8 cellular contexts compared by ENCODE assay signal in genomic region chr1:236522937-236523703, GRCh38. TPM values are rescaled to one million over a fixed set of nuclear protein-coding genes. Genes with fewer than 3 reads are reported as not detected.
A peak's percentile ranks its signal among the peaks of the same experiment; 100 is the strongest.
DNase-seq lines count a peak whose midpoint lies in the region; ATAC-seq and TF ChIP-seq lines count a peak whose summit lies in the region.

No MANE protein-coding gene starts in this region.

- H3K27me3 ChIP-seq in spleen (replicated peaks in 1 of 7): no peaks in the 10 kb centered on the region

- 16 to 44% (median 33%) methylated on average over 20 to 26 of the region's 26 CpGs for WGBS in spleen, 5 donors

- peaks cover 0 to 27% (median 20%) of the 10 kb centered on the region in 6 donors for H3K36me3 ChIP-seq in spleen

- H3K9me3 ChIP-seq in spleen: no peaks in the 10 kb centered on the region

- peak overlapping the region; percentile 96 for H3K4me3 ChIP-seq in astrocyte of the spinal cord (ENCODE audit: low read depth, low read length)
- H3K4me3 ChIP-seq in spleen: peak overlapping the region; percentile 88 to 98 (median 94)

- H3K4me1 ChIP-seq in spleen: peaks cover 0 to 34% (median 17%) of the 10 kb centered on the region in 6 donors

- intact Hi-C loops in spleen (cut with DNase I; ENCODE audit: low total_unique reads): loop anchor here (5.0 kb wide), 1 partner anchor 241 kb away; the partner anchor contains the start of gene ERO1B

- no peak for TF ChIP-seq POLR2A in spleen (IDR thresholded peaks at IDR 0.05)

- in situ Hi-C loops in astrocyte of the spinal cord (cut with HindIII; ENCODE audit: low sequenced_read_pairs): no loop called here

- DNase-seq in ELR (ENCODE audit: low read depth) (peak; percentile 16), astrocyte of the spinal cord (ENCODE audit: low read depth, low spot score) (no peak), iPS-NIHi11 (ENCODE audit: low spot score) (peak; percentile 63), spleen (no peak), NCI-H524 (lab: John Stamatoyannopoulos, UW) (no peak), Ammon's horn (ENCODE audit: low spot score) (no peak)

- H3K27ac ChIP-seq in spleen: peak overlapping the region; percentile 86 to 99 (median 97)

- peak; percentile 1 for ATAC-seq in HG03460 (IDR thresholded peaks at IDR 0.05; ENCODE audit: unreplicated experiment)
- ATAC-seq in HG02840 (IDR thresholded peaks at IDR 0.05; ENCODE audit: low FRiP score, unreplicated experiment): no peak

- TF ChIP-seq CTCF in astrocyte of the spinal cord (IDR thresholded peaks at IDR 0.05; ENCODE audit: low read depth, low read length) (no peak), spleen (IDR thresholded peaks at IDR 0.05 in 8 of 11, conservative IDR thresholded peaks at IDR 0.05 in 3 of 11) (no peak)

RNA-seq across cellular contexts. Expression of gene LGALS8, which starts 0.7 kb away (rescaled TPM):
- total RNA-seq in spleen: 100 to 1,000 TPM; 128 to 276 (median 155) TPM
- polyA plus RNA-seq in spleen: 10 to 100 TPM; 18.4 to 33.4 (median 25.6) TPM

Comparison
In these comparisons a context has a peak if more than half of its experiments do, and no peak if none do; other contexts are left out.
1. DNase-seq: peak in ELR (single experiment) and iPS-NIHi11 (single experiment); none in astrocyte of the spinal cord (single experiment), spleen (single experiment), NCI-H524 (0 of 2) and Ammon's horn (single experiment).